In genomic region chr1:224894915-224895314, GRCh38 we compare ENCODE assay signal across 10 cellular contexts. TPM values are rescaled to one million over a fixed set of nuclear protein-coding genes. Genes with fewer than 3 reads are reported as not detected.
DNase-seq lines count a peak whose midpoint lies in the region; ATAC-seq and TF ChIP-seq lines count a peak whose summit lies in the region.
"Had no signal": no experiment of that assay in that cellular context is flagged by ENCODE, and none has a peak within 500 bp of the region (broad histone marks: within the 10 kb centered on the region; RNA-seq: fewer than 3 reads in every experiment).

No MANE protein-coding gene starts in this region.

- H3K27me3 ChIP-seq in DND-41 (ENCODE audit: insufficient read depth, low read length, poor library complexity) (no peaks in the 10 kb centered on the region), IMR-90 (ENCODE audit: control insufficient read depth, insufficient read depth, low read length) (peaks cover 4% of the 10 kb centered on the region; the same call in 1 of the 2 replicates), liver (ENCODE audit: control insufficient read depth in 4 of 4, insufficient read depth in 4 of 4, low read length in 3 of 4) (no peaks in the 10 kb centered on the region)

- no peak overlapping the region for H3K14ac ChIP-seq in IMR-90 (replicated peaks; ENCODE audit: low read depth, low read length)

- no peaks in the 10 kb centered on the region for H3K4me1 Mint-ChIP-seq in T-helper 2 cell treated with Interferon-gamma antibody and Interleukin-4, amounts not matched to agents 5 μg/mL and 100 μg/mL, for 36 hours (ENCODE audit: low read depth)

- H4K8ac ChIP-seq in IMR-90 (ENCODE audit: low read depth in 2 of 2, low read length in 2 of 2), result no peak overlapping the region

- H2AK5ac ChIP-seq in IMR-90 (ENCODE audit: low read depth, low read length), result no peak overlapping the region

- TF ChIP-seq POLR2A in IMR-90 (IDR thresholded peaks at IDR 0.05; ENCODE audit: low read depth, low read length), result no peak

- H3K9ac ChIP-seq in DND-41 (ENCODE audit: low read depth, low read length) (no peak overlapping the region), IMR-90 (ENCODE audit: low read depth, low read length) (no peak overlapping the region), liver (ENCODE audit: low read depth in 1 of 2, low read length in 2 of 2) (no peak overlapping the region)

- no peak overlapping the region for H3K4ac ChIP-seq in IMR-90 (ENCODE audit: low read depth, low read length)

- H3K23ac ChIP-seq in IMR-90 (ENCODE audit: low read depth, low read length), result no peak overlapping the region

- H3K27ac ChIP-seq in DND-41 (ENCODE audit: low read length), result no peak overlapping the region
- no peak overlapping the region for H3K27ac ChIP-seq in IMR-90 (ENCODE audit: insufficient read depth, low read length)
- no peak overlapping the region for H3K27ac ChIP-seq in liver (ENCODE audit: low read depth in 1 of 2, low read length in 2 of 2)
- H3K27ac ChIP-seq: SK-N-MC had no signal

- no peak overlapping the region for H3K18ac ChIP-seq in IMR-90 (ENCODE audit: low read depth, low read length)

- no peak overlapping the region for H2BK20ac ChIP-seq in IMR-90 (ENCODE audit: low read depth, low read length)

- H3K36me3 ChIP-seq in DND-41 (ENCODE audit: insufficient read depth, low read length) (no peaks in the 10 kb centered on the region), IMR-90 (ENCODE audit: control insufficient read depth, insufficient read depth, low read length) (no peaks in the 10 kb centered on the region), liver (ENCODE audit: control insufficient read depth in 4 of 4, insufficient read depth in 3 of 4, low read depth in 1 of 4, low read length in 3 of 4) (no peaks in the 10 kb centered on the region)

- H3K27ac Mint-ChIP-seq in T-helper 2 cell treated with Interferon-gamma antibody and Interleukin-4, amounts not matched to agents 5 μg/mL and 100 μg/mL, for 36 hours, result no peak overlapping the region

- H3K4me1 ChIP-seq in DND-41 (ENCODE audit: insufficient read depth, low read length) (no peaks in the 10 kb centered on the region), IMR-90 (ENCODE audit: control insufficient read depth, insufficient read depth, low read length) (no peaks in the 10 kb centered on the region), liver (ENCODE audit: control insufficient read depth in 4 of 4, insufficient read depth in 4 of 4, low read length in 3 of 4) (no peaks in the 10 kb centered on the region)

- H2BK5ac ChIP-seq in IMR-90 (ENCODE audit: low read depth, low read length, poor library complexity, severe bottlenecking), result no peak overlapping the region

- H3K27me3 Mint-ChIP-seq in T-helper 2 cell treated with Interferon-gamma antibody and Interleukin-4, amounts not matched to agents 5 μg/mL and 100 μg/mL, for 36 hours (ENCODE audit: low read depth), result no peaks in the 10 kb centered on the region

- H3K4me2 ChIP-seq in DND-41 (ENCODE audit: insufficient read depth, low read length) (no peak overlapping the region), IMR-90 (ENCODE audit: low read depth, low read length) (no peak overlapping the region)

- intact Hi-C loops in IMR-90 (cut with micrococcal nuclease), result no loop called here

- H3K36me3 Mint-ChIP-seq in T-helper 2 cell treated with Interferon-gamma antibody and Interleukin-4, amounts not matched to agents 5 μg/mL and 100 μg/mL, for 36 hours (ENCODE audit: low read depth), result no peaks in the 10 kb centered on the region

- H3K9me3 ChIP-seq in DND-41 (ENCODE audit: insufficient read depth, low read length, severe bottlenecking) (no peaks in the 10 kb centered on the region), IMR-90 (ENCODE audit: control insufficient read depth, insufficient read depth, low read length) (no peaks in the 10 kb centered on the region), liver (ENCODE audit: control insufficient read depth in 4 of 4, low read length in 3 of 4) (peaks cover 0 to 2% (median 0%) of the 10 kb centered on the region in 4 donors)

- no peak overlapping the region for H2AK9ac ChIP-seq in IMR-90 (replicated peaks; ENCODE audit: low read depth, low read length, poor library complexity)

- H2AFZ ChIP-seq in DND-41 (ENCODE audit: low read depth, low read length), result no peak overlapping the region
- H2AFZ ChIP-seq in IMR-90 (replicated peaks; ENCODE audit: low read length, poor library complexity), result no peak overlapping the region

- no peak overlapping the region for H2BK120ac ChIP-seq in IMR-90 (ENCODE audit: low read depth, low read length)

- H3K4me3 ChIP-seq in DND-41 (ENCODE audit: low read depth in 1 of 2, low read length in 2 of 2), result no peak overlapping the region
- H3K4me3 ChIP-seq in IMR-90 (ENCODE audit: insufficient read depth, low read depth, low read length), result no peak overlapping the region
- H3K4me3 ChIP-seq in liver (ENCODE audit: low read depth in 1 of 3, low read length in 3 of 3), result no peak overlapping the region
- H3K4me3 ChIP-seq: SK-N-MC had no signal

- WGBS in IMR-90 (ENCODE audit: extremely low coverage in 2 of 2, insufficient read length in 1 of 2), 2 experiments, result no CpG with 5 or more reads among the region's 3 CpGs
- 36% methylated on average over 3 of the region's 3 CpGs for WGBS in liver

- H3K79me2 ChIP-seq in DND-41 (ENCODE audit: insufficient read depth, low read length), result no peaks in the 10 kb centered on the region

- no peak for DNase-seq in DND-41
- peak; percentile 8 for DNase-seq in IMR-90
- DNase-seq in amniotic epithelial cell (ENCODE audit: low read depth), result peak; percentile 37
- DNase-seq in GM19238 (ENCODE audit: insufficient read length, low spot score), result no peak
- DNase-seq in GF-D8 (lab: John Stamatoyannopoulos, UW), result no peak
- no peak for DNase-seq in T-helper 2 cell treated with Interferon-gamma antibody and Interleukin-4, amounts not matched to agents 5 μg/mL and 100 μg/mL, for 36 hours (ENCODE audit: low spot score)
- DNase-seq in OCI-M2 (lab: John Stamatoyannopoulos, UW; ENCODE audit: unreplicated experiment), result no peak
- DNase-seq: activated naive CD4-positive, alpha-beta T cell treated with anti-CD3 and anti-CD28 coated beads, Interleukin-2, amount 50 U/mL, for 16 hours had no signal

- H3K9me3 Mint-ChIP-seq in T-helper 2 cell treated with Interferon-gamma antibody and Interleukin-4, amounts not matched to agents 5 μg/mL and 100 μg/mL, for 36 hours, result peaks cover 8% of the 10 kb centered on the region

- in situ Hi-C loops in IMR-90 (cut with MboI; ENCODE audit: low sequenced_read_pairs), result no loop called here

- no peak overlapping the region for H4K91ac ChIP-seq in IMR-90 (ENCODE audit: insufficient read depth, low read depth, low read length)

- no peak overlapping the region for H3K56ac ChIP-seq in IMR-90 (ENCODE audit: extremely low read depth, insufficient read depth, low read length)

- TF ChIP-seq RAD21 in IMR-90 (IDR thresholded peaks at IDR 0.05; ENCODE audit: low read length), result no peak; the same call in 1 of the 2 replicates
- TF ChIP-seq RAD21 in liver (IDR thresholded peaks at IDR 0.05), result peak; percentile 43 to 61

- no peak overlapping the region for H3K4me3 Mint-ChIP-seq in T-helper 2 cell treated with Interferon-gamma antibody and Interleukin-4, amounts not matched to agents 5 μg/mL and 100 μg/mL, for 36 hours

- CTCF ChIA-PET in IMR-90 (lab: Yijun Ruan, JAX), result interaction anchor here (0.7 to 1.2 kb wide), 6 partner anchors 12 to 383 kb away, joined by 3 to 4 read pairs (median 3); no protein-coding TSS in a partner anchor

- H3K9me1 ChIP-seq in IMR-90 (ENCODE audit: insufficient read depth, low read length), result no peaks in the 10 kb centered on the region

- TF ChIP-seq CTCF in DND-41 (IDR thresholded peaks at IDR 0.05; ENCODE audit: borderline replicate concordance, extremely low read depth, low read length, poor library complexity, severe bottlenecking) (peak; percentile 39), IMR-90 (conservative IDR thresholded peaks at IDR 0.05; ENCODE audit: low read depth, low read length) (no peak), liver (IDR thresholded peaks at IDR 0.05; ENCODE audit: low read depth, low read length, missing input control) (no peak)

- H4K20me1 ChIP-seq in DND-41 (ENCODE audit: insufficient read depth, low read length) (no peaks in the 10 kb centered on the region), IMR-90 (ENCODE audit: insufficient read depth, low read length) (no peaks in the 10 kb centered on the region)

- no peaks in the 10 kb centered on the region for H3K79me1 ChIP-seq in IMR-90 (ENCODE audit: low read depth in 1 of 2, low read length in 2 of 2)

- ATAC-seq in DND-41 (ENCODE audit: insufficient read depth, low read depth), result no peak
- ATAC-seq in IMR-90 (ENCODE audit: low read depth), result no peak

- no TSS peak for BruUV-seq in IMR-90 (replicated peaks; lab: Mats Ljungman, UMichigan)

- dilution Hi-C loops in IMR-90 (cut with HindIII; ENCODE audit: low sequenced_read_pairs, unreplicated experiment), result no loop called here

- no peak overlapping the region for H2BK15ac ChIP-seq in IMR-90 (ENCODE audit: low read depth, low read length)

- POLR2A ChIA-PET in IMR-90 (lab: Charles Lee; ENCODE audit: unreplicated experiment), result no interaction called here

- H4K5ac ChIP-seq in IMR-90 (ENCODE audit: low read depth, low read length), result no peak overlapping the region

TF ChIP-seq in IMR-90, 13 proteins besides CTCF, POLR2A, EP300 and RAD21 (continues in another document):
- TF ChIP-seq SMC3 (IDR thresholded peaks at IDR 0.05; ENCODE audit: low read depth, low read length), result no peak
- no peak for TF ChIP-seq MAFK (IDR thresholded peaks at IDR 0.05; ENCODE audit: low read depth, low read length)
- TF ChIP-seq MAZ (IDR thresholded peaks at IDR 0.05; ENCODE audit: borderline replicate concordance, low read depth, low read length), result no peak
- TF ChIP-seq RFX5 (IDR thresholded peaks at IDR 0.05; ENCODE audit: low read depth, low read length), result no peak

TF ChIP-seq in liver, 16 proteins besides CTCF, POLR2A, EP300 and RAD21 (continues in another document):
- TF ChIP-seq ATF3 (IDR thresholded peaks at IDR 0.05), result no peak

RNA-seq across cellular contexts. Expression of gene DNAH14, which starts 34.6 kb away (rescaled TPM):
- total RNA-seq in IMR-90 (2012; rRNA removed) (2.7 and 9.2 TPM in 2 replicates), liver (10 to 100 TPM; 12.5 to 19.8 TPM)
- polyA plus RNA-seq in IMR-90 (2012; rRNA removed) (2.8 and 3.6 TPM in 2 replicates), liver (1 to 10 TPM; 2.7 to 6.7 TPM)
- 0.28 and 0.40 TPM in 2 replicates for polyA plus RNA-seq in IMR-90 (2012; cell fraction: cytosol; rRNA removed)
- 0.51 and 4.7 TPM in 2 replicates for polyA plus RNA-seq in IMR-90 (2012; cell fraction: nucleus; rRNA removed; ENCODE audit: low replicate concordance)

Comparison
In these comparisons a context has a peak if more than half of its experiments do, and no peak if none do; other contexts are left out.
1. DNase-seq: peak in IMR-90 (single experiment) and amniotic epithelial cell (single experiment); none in DND-41 (single experiment), GM19238 (single experiment), GF-D8 (single experiment), T-helper 2 cell treated with Interferon-gamma antibody and Interleukin-4, amounts not matched to agents 5 μg/mL and 100 μg/mL, for 36 hours (single experiment) and OCI-M2 (single experiment).